9 cellular contexts compared by ENCODE assay signal in genomic region chr9:16191691-16192402, GRCh38.
A peak's percentile ranks its signal among the peaks of the same experiment; 100 is the strongest.
DNase-seq lines count a peak whose midpoint lies in the region; ATAC-seq, FAIRE-seq and TF ChIP-seq lines count a peak whose summit lies in the region.
"Had no signal": no experiment of that assay in that cellular context is flagged by ENCODE, and none has a peak within 500 bp of the region (broad histone marks: within the 10 kb centered on the region; RNA-seq: fewer than 3 reads in every experiment).

No MANE protein-coding gene starts in this region.

- no peak for TF ChIP-seq POLR2A in H54 (IDR thresholded peaks at IDR 0.05; ENCODE audit: low read depth, low read length)

- no peak overlapping the region for H2AFZ ChIP-seq in parathyroid adenoma

- H3K79me2 ChIP-seq in parathyroid adenoma, result no peaks in the 10 kb centered on the region

- ATAC-seq in HG03045 (IDR thresholded peaks at IDR 0.05; ENCODE audit: unreplicated experiment), result no peak

- peak; percentile 50 for TF ChIP-seq CTCF in parathyroid adenoma (IDR thresholded peaks at IDR 0.05)

- peak; percentile 92 for FAIRE-seq in H54 (lab: Jason Lieb, UNC)
- FAIRE-seq: A204.1 had no signal

- H3K9me3 ChIP-seq in parathyroid adenoma (ENCODE audit: control insufficient read depth, low read length), result peaks cover 3% of the 10 kb centered on the region

- H3K4me3 ChIP-seq in parathyroid adenoma (ENCODE audit: low read depth, low read length), result no peak overlapping the region

- H3K9ac ChIP-seq in parathyroid adenoma, result no peak overlapping the region

- H3K36me3 ChIP-seq in parathyroid adenoma (ENCODE audit: control insufficient read depth, insufficient read depth, low read length), result no peaks in the 10 kb centered on the region

- H3K4me1 ChIP-seq in parathyroid adenoma, result peaks cover 2% of the 10 kb centered on the region

- H3K27ac ChIP-seq in parathyroid adenoma, result no peak overlapping the region

- DNase-seq in DMS53 (lab: John Stamatoyannopoulos, UW), result peak; percentile 57
- no peak for DNase-seq in DMS53 treated with DMSO at 0.1 percent for 48 hours (lab: John Stamatoyannopoulos, UW; ENCODE audit: unreplicated experiment)
- DNase-seq in H54 (ENCODE audit: insufficient read length, low spot score), result peak; percentile 75
- DNase-seq in NCI-H1694 treated with DMSO at 0.1 percent for 48 hours (lab: John Stamatoyannopoulos, UW), result peak; percentile 50
- peak in 2 of 3 experiments; percentile 9 to 42 for DNase-seq in activated CD8-positive, alpha-beta memory T cell treated with anti-CD3 and anti-CD28 coated beads for 48 hours (ENCODE audit: low read depth in 2 of 3, low spot score in 2 of 3)
- DNase-seq in globus pallidus (ENCODE audit: low spot score), result peak; percentile 17

- H3K27me3 ChIP-seq in parathyroid adenoma (ENCODE audit: control insufficient read depth, insufficient read depth, low read length), result no peaks in the 10 kb centered on the region

- H3K4me2 ChIP-seq in parathyroid adenoma (ENCODE audit: low read length), result no peak overlapping the region
